ENCODE assay signal across 29 cellular contexts in genomic region chr4:15382669-15383273, GRCh38. TPM values are rescaled to one million over a fixed set of nuclear protein-coding genes. Genes with fewer than 3 reads are reported as not detected.
"Had no signal": no experiment of that assay in that cellular context is flagged by ENCODE, and none has a peak within 500 bp of the region (broad histone marks: within the 10 kb centered on the region; RNA-seq: fewer than 3 reads in every experiment).

No MANE protein-coding gene starts in this region.

- H3K4me3 Mint-ChIP-seq: activated CD4-positive, alpha-beta memory T cell treated with anti-CD3 and anti-CD28 coated beads, Interleukin-2, amount 10 ng/mL, durations not matched to agents 7 days and 5 days; activated CD4-positive, alpha-beta T cell treated with anti-CD3 and anti-CD28 coated beads for 36 hours; activated CD4-positive, alpha-beta T cell treated with anti-CD3 and anti-CD28 coated beads, Interleukin-2, amount 10 ng/mL, durations not matched to agents 24 days and 14 days; activated naive CD4-positive, alpha-beta T cell treated with anti-CD3 and anti-CD28 coated beads, Interleukin-2, amount 10 ng/mL, durations not matched to agents 7 days and 5 days; activated naive CD8-positive, alpha-beta T cell treated with anti-CD3 and anti-CD28 coated beads, Interleukin-2, amount 10 ng/mL, durations not matched to agents 7 days and 5 days; activated T-cell treated with anti-CD3 and anti-CD28 coated beads, Interleukin-2, amount 50 U/mL, for 24 hours; activated T-cell treated with anti-CD3 and anti-CD28 coated beads, Interleukin-2, amount 50 U/mL, for 72 hours; effector memory CD8-positive, alpha-beta T cell had no signal

- ATAC-seq: activated CD4-positive, alpha-beta T cell treated with anti-CD3 and anti-CD28 coated beads for 36 hours; activated naive CD4-positive, alpha-beta T cell treated with anti-CD3 and anti-CD28 coated beads, Interleukin-2, amount 50 U/mL, for 72 hours; activated T-cell treated with anti-CD3 and anti-CD28 coated beads, Interleukin-2, amount 50 U/mL, for 72 hours; effector memory CD8-positive, alpha-beta T cell; foreskin keratinocyte; gastrocnemius medialis had no signal

- H3K9me3 ChIP-seq: ascending aorta, esophagus muscularis mucosa, gastrocnemius medialis had no signal

- H3K4me1 ChIP-seq: foreskin keratinocyte, gastrocnemius medialis had no signal

- H3K27ac ChIP-seq: brain microvascular endothelial cell, esophagus muscularis mucosa, foreskin keratinocyte, gastrocnemius medialis had no signal

- H3K9me3 Mint-ChIP-seq: activated CD4-positive, alpha-beta memory T cell treated with anti-CD3 and anti-CD28 coated beads, Interleukin-2, amount 10 ng/mL, durations not matched to agents 7 days and 5 days; activated naive CD4-positive, alpha-beta T cell treated with anti-CD3 and anti-CD28 coated beads, Interleukin-2, amount 10 ng/mL, durations not matched to agents 7 days and 5 days; activated naive CD4-positive, alpha-beta T cell treated with anti-CD3 and anti-CD28 coated beads, Interleukin-2, amount 50 U/mL, for 72 hours; activated naive CD8-positive, alpha-beta T cell treated with anti-CD3 and anti-CD28 coated beads, Interleukin-2, amount 10 ng/mL, durations not matched to agents 7 days and 5 days; activated T-cell treated with anti-CD3 and anti-CD28 coated beads, Interleukin-2, amount 50 U/mL, for 24 hours; effector memory CD8-positive, alpha-beta T cell had no signal

- H3K4me3 ChIP-seq: ascending aorta, esophagus muscularis mucosa, gastrocnemius medialis had no signal

- H3K36me3 ChIP-seq: ascending aorta, brain microvascular endothelial cell, esophagus muscularis mucosa, gastrocnemius medialis had no signal

- H3K4me1 Mint-ChIP-seq: activated CD4-positive, alpha-beta memory T cell treated with anti-CD3 and anti-CD28 coated beads, Interleukin-2, amount 10 ng/mL, durations not matched to agents 7 days and 5 days; activated naive CD4-positive, alpha-beta T cell treated with anti-CD3 and anti-CD28 coated beads, Interleukin-2, amount 10 ng/mL, durations not matched to agents 7 days and 5 days; activated naive CD8-positive, alpha-beta T cell treated with anti-CD3 and anti-CD28 coated beads, Interleukin-2, amount 10 ng/mL, durations not matched to agents 7 days and 5 days had no signal

- H3K36me3 Mint-ChIP-seq: activated naive CD4-positive, alpha-beta T cell treated with anti-CD3 and anti-CD28 coated beads, Interleukin-2, amount 10 ng/mL, durations not matched to agents 7 days and 5 days; activated naive CD4-positive, alpha-beta T cell treated with anti-CD3 and anti-CD28 coated beads, Interleukin-2, amount 50 U/mL, for 72 hours; activated naive CD8-positive, alpha-beta T cell treated with anti-CD3 and anti-CD28 coated beads, Interleukin-2, amount 10 ng/mL, durations not matched to agents 7 days and 5 days had no signal

- DNase-seq: activated CD4-positive, alpha-beta memory T cell treated with anti-CD3 and anti-CD28 coated beads, Interleukin-2, amount 10 ng/mL, durations not matched to agents 7 days and 5 days; activated CD4-positive, alpha-beta T cell treated with anti-CD3 and anti-CD28 coated beads for 36 hours; activated CD4-positive, alpha-beta T cell treated with anti-CD3 and anti-CD28 coated beads, Interleukin-2, amount 10 ng/mL, durations not matched to agents 24 days and 14 days; activated CD4-positive, alpha-beta T cell treated with anti-CD3 and anti-CD28 coated beads, Interleukin-2, amount 50 U/mL, for 4 hours; activated CD4-positive, CD25-positive, alpha-beta regulatory T cell; activated CD4-positive, CD25-positive, alpha-beta regulatory T cell treated with anti-CD3 and anti-CD28 coated beads, Interleukin-2, amount 50 U/mL, for 72 hours; activated CD8-positive, alpha-beta memory T cell treated with anti-CD3 and anti-CD28 coated beads, Interleukin-2, amount 50 U/mL, for 48 hours; activated gamma-delta T cell; activated naive CD4-positive, alpha-beta T cell; activated naive CD4-positive, alpha-beta T cell treated with anti-CD3 and anti-CD28 coated beads, Interleukin-2, amount 10 ng/mL, durations not matched to agents 7 days and 5 days; activated naive CD8-positive, alpha-beta T cell treated with anti-CD3 and anti-CD28 coated beads, Interleukin-2, amount 10 ng/mL, durations not matched to agents 7 days and 5 days; activated T-cell treated with anti-CD3 and anti-CD28 coated beads for 4 hours; activated T-cell treated with anti-CD3 and anti-CD28 coated beads, Interleukin-2, amount 50 U/mL, for 24 hours; activated T-cell treated with anti-CD3 and anti-CD28 coated beads, Interleukin-2, amount 50 U/mL, for 72 hours; brain microvascular endothelial cell; caudate nucleus; cortex of kidney; dermis blood vessel endothelial cell; effector CD4-positive, alpha-beta T cell; effector memory CD8-positive, alpha-beta T cell; erythroblast; foreskin keratinocyte; gastrocnemius medialis; glutamatergic neuron; T-helper 2 cell had no signal

- H3K27me3 Mint-ChIP-seq: activated CD4-positive, alpha-beta T cell treated with anti-CD3 and anti-CD28 coated beads for 36 hours; activated naive CD4-positive, alpha-beta T cell treated with anti-CD3 and anti-CD28 coated beads, Interleukin-2, amount 10 ng/mL, durations not matched to agents 7 days and 5 days; activated T-cell treated with anti-CD3 and anti-CD28 coated beads, Interleukin-2, amount 50 U/mL, for 24 hours had no signal

- H3K27me3 ChIP-seq: ascending aorta, brain microvascular endothelial cell, esophagus muscularis mucosa had no signal

- H3K27ac Mint-ChIP-seq: activated CD4-positive, alpha-beta memory T cell treated with anti-CD3 and anti-CD28 coated beads, Interleukin-2, amount 10 ng/mL, durations not matched to agents 7 days and 5 days; activated CD4-positive, alpha-beta T cell treated with anti-CD3 and anti-CD28 coated beads for 36 hours; activated CD4-positive, alpha-beta T cell treated with anti-CD3 and anti-CD28 coated beads, Interleukin-2, amount 10 ng/mL, durations not matched to agents 24 days and 14 days; activated naive CD4-positive, alpha-beta T cell treated with anti-CD3 and anti-CD28 coated beads, Interleukin-2, amount 10 ng/mL, durations not matched to agents 7 days and 5 days; activated naive CD4-positive, alpha-beta T cell treated with anti-CD3 and anti-CD28 coated beads, Interleukin-2, amount 50 U/mL, for 72 hours; activated naive CD8-positive, alpha-beta T cell treated with anti-CD3 and anti-CD28 coated beads, Interleukin-2, amount 10 ng/mL, durations not matched to agents 7 days and 5 days; activated T-cell treated with anti-CD3 and anti-CD28 coated beads, Interleukin-2, amount 50 U/mL, for 24 hours; activated T-cell treated with anti-CD3 and anti-CD28 coated beads, Interleukin-2, amount 50 U/mL, for 72 hours; effector memory CD8-positive, alpha-beta T cell had no signal

RNA-seq across cellular contexts. Expression of gene C1QTNF7, which starts 45.1 kb away (rescaled TPM):
- total RNA-seq: activated CD4-positive, alpha-beta memory T cell treated with anti-CD3 and anti-CD28 coated beads, Interleukin-2, amount 10 ng/mL, durations not matched to agents 7 days and 5 days; activated CD4-positive, alpha-beta T cell treated with anti-CD3 and anti-CD28 coated beads for 36 hours; activated CD4-positive, alpha-beta T cell treated with anti-CD3 and anti-CD28 coated beads, Interleukin-2, amount 10 ng/mL, durations not matched to agents 24 days and 14 days; activated naive CD4-positive, alpha-beta T cell treated with anti-CD3 and anti-CD28 coated beads, Interleukin-2, amount 50 U/mL, for 72 hours; activated naive CD8-positive, alpha-beta T cell treated with anti-CD3 and anti-CD28 coated beads, Interleukin-2, amount 10 ng/mL, durations not matched to agents 7 days and 5 days; activated T-cell treated with anti-CD3 and anti-CD28 coated beads, Interleukin-2, amount 50 U/mL, for 72 hours; dermis blood vessel endothelial cell; foreskin keratinocyte; T-helper 1 cell treated with Interleukin-12 subunit alpha and Interleukin-12 subunit beta and Interleukin-4 antibody, amounts not matched to agents 30 ng/mL and 1 ng/mL, for 36 hours had no signal
- polyA plus RNA-seq: foreskin keratinocyte had no signal
